16 cellular contexts compared by ENCODE assay signal in genomic region chr1:231935856-231936255, GRCh38.
A peak's percentile ranks its signal among the peaks of the same experiment; 100 is the strongest.
DNase-seq lines count a peak whose midpoint lies in the region; ATAC-seq and TF ChIP-seq lines count a peak whose summit lies in the region.
"Had no signal": no experiment of that assay in that cellular context is flagged by ENCODE, and none has a peak within 500 bp of the region (broad histone marks: within the 10 kb centered on the region; RNA-seq: fewer than 3 reads in every experiment).

No MANE protein-coding gene starts in this region.

- peaks cover 61% of the 10 kb centered on the region for H3K4me1 Mint-ChIP-seq in endothelial cell (ENCODE audit: unreplicated experiment)
- no peaks in the 10 kb centered on the region for H3K4me1 Mint-ChIP-seq in stimulated activated effector memory CD8-positive, alpha-beta T cell treated with anti-CD3 and anti-CD28 coated beads, Interleukin-12 subunit alpha, Interleukin-12 subunit beta, amount 100 ng/mL, for 72 hours

- peak overlapping the region; percentile 44 for H3K27ac Mint-ChIP-seq in endothelial cell (ENCODE audit: unreplicated experiment)
- peak overlapping the region; percentile 9 for H3K27ac Mint-ChIP-seq in stimulated activated effector memory CD8-positive, alpha-beta T cell treated with anti-CD3 and anti-CD28 coated beads, Interleukin-12 subunit alpha, Interleukin-12 subunit beta, amount 100 ng/mL, for 72 hours
- H3K27ac Mint-ChIP-seq: GM23338 had no signal

- peaks cover 11% of the 10 kb centered on the region for H3K9me3 ChIP-seq in WERI-Rb-1 (ENCODE audit: severe bottlenecking)
- H3K9me3 ChIP-seq: Caco-2 had no signal

- peaks cover 51% of the 10 kb centered on the region for H3K27me3 ChIP-seq in WERI-Rb-1 (ENCODE audit: insufficient read depth, low read depth, severe bottlenecking)
- H3K27me3 ChIP-seq: BLaER1 had no signal

- no peaks in the 10 kb centered on the region for H3K36me3 ChIP-seq in WERI-Rb-1
- H3K36me3 ChIP-seq: BLaER1 had no signal

- no peak for TF ChIP-seq CTCF in endothelial cell (IDR thresholded peaks at IDR 0.05; ENCODE audit: unreplicated experiment)
- no peak for TF ChIP-seq CTCF in WERI-Rb-1 (IDR thresholded peaks at IDR 0.05; ENCODE audit: low read depth, low read length)

- DNase-seq in NCI-H345 (lab: John Stamatoyannopoulos, UW) (peak; percentile 24), NCI-H345 treated with DMSO at 0.1 percent for 48 hours (lab: John Stamatoyannopoulos, UW; ENCODE audit: unreplicated experiment) (no peak), NCI-H748 (lab: John Stamatoyannopoulos, UW; ENCODE audit: unreplicated experiment) (peak; percentile 87), endothelial cell (ENCODE audit: low spot score) (no peak), DMS 273 treated with DMSO at 0.1 percent for 48 hours (lab: John Stamatoyannopoulos, UW) (no peak), WERI-Rb-1 (no peak)
- DNase-seq in stimulated activated effector memory CD8-positive, alpha-beta T cell treated with anti-CD3 and anti-CD28 coated beads, Interleukin-12 subunit alpha, Interleukin-12 subunit beta, amount 100 ng/mL, for 72 hours (ENCODE audit: low spot score in 2 of 2), result no peak
- DNase-seq: 8988T, Caco-2, GF-D8, KG1, NCI-H1105 treated with DMSO at 0.1 percent for 48 hours, NCI-H1930 had no signal

- no peaks in the 10 kb centered on the region for H3K9me3 Mint-ChIP-seq in endothelial cell (ENCODE audit: unreplicated experiment)
- H3K9me3 Mint-ChIP-seq in stimulated activated effector memory CD8-positive, alpha-beta T cell treated with anti-CD3 and anti-CD28 coated beads, Interleukin-12 subunit alpha, Interleukin-12 subunit beta, amount 100 ng/mL, for 72 hours, result no peaks in the 10 kb centered on the region

- H3K27me3 Mint-ChIP-seq in endothelial cell (ENCODE audit: unreplicated experiment), result peaks cover 12% of the 10 kb centered on the region

- no peak overlapping the region for H3K27ac ChIP-seq in WERI-Rb-1
- H3K27ac ChIP-seq: BLaER1 had no signal

- ATAC-seq in stimulated activated effector memory CD8-positive, alpha-beta T cell treated with anti-CD3 and anti-CD28 coated beads, Interleukin-12 subunit alpha, Interleukin-12 subunit beta, amount 100 ng/mL, for 72 hours, result no peak
- no peak for ATAC-seq in GM21576 (IDR thresholded peaks at IDR 0.05; ENCODE audit: unreplicated experiment)
- ATAC-seq: GM23338 had no signal

- H3K36me3 Mint-ChIP-seq in endothelial cell (ENCODE audit: low read depth, unreplicated experiment), result peaks cover 30% of the 10 kb centered on the region
- H3K36me3 Mint-ChIP-seq in stimulated activated effector memory CD8-positive, alpha-beta T cell treated with anti-CD3 and anti-CD28 coated beads, Interleukin-12 subunit alpha, Interleukin-12 subunit beta, amount 100 ng/mL, for 72 hours, result no peaks in the 10 kb centered on the region

- H3K4me3 ChIP-seq in WERI-Rb-1 (ENCODE audit: low read depth, low read length), result no peak overlapping the region
- H3K4me3 ChIP-seq: BLaER1, GM23338 had no signal

- peak overlapping the region; percentile 53 for H3K4me3 Mint-ChIP-seq in endothelial cell (ENCODE audit: unreplicated experiment)
- no peak overlapping the region for H3K4me3 Mint-ChIP-seq in stimulated activated effector memory CD8-positive, alpha-beta T cell treated with anti-CD3 and anti-CD28 coated beads, Interleukin-12 subunit alpha, Interleukin-12 subunit beta, amount 100 ng/mL, for 72 hours
- H3K4me3 Mint-ChIP-seq: GM23338 had no signal

Comparison
In these comparisons a context has a peak if more than half of its experiments do, and no peak if none do; other contexts are left out.
1. DNase-seq: peak in NCI-H345 (single experiment) and NCI-H748 (single experiment); none in NCI-H345 treated with DMSO at 0.1 percent for 48 hours (single experiment), endothelial cell (single experiment), stimulated activated effector memory CD8-positive, alpha-beta T cell treated with anti-CD3 and anti-CD28 coated beads, Interleukin-12 subunit alpha, Interleukin-12 subunit beta, amount 100 ng/mL, for 72 hours (0 of 2), DMS 273 treated with DMSO at 0.1 percent for 48 hours (single experiment) and WERI-Rb-1 (single experiment).